In genomic region chr1:20626524-20626923, GRCh38 we compare ENCODE assay signal across 27 cellular contexts. TPM values are rescaled to one million over a fixed set of nuclear protein-coding genes. Genes with fewer than 3 reads are reported as not detected.
A peak's percentile ranks its signal among the peaks of the same experiment; 100 is the strongest.
DNase-seq lines count a peak whose midpoint lies in the region; ATAC-seq, FAIRE-seq and TF ChIP-seq lines count a peak whose summit lies in the region.
"Had no signal": no experiment of that assay in that cellular context is flagged by ENCODE, and none has a peak within 500 bp of the region (broad histone marks: within the 10 kb centered on the region; RNA-seq: fewer than 3 reads in every experiment).

No MANE protein-coding gene starts in this region.

- H3K27me3 ChIP-seq in A673 (replicated peaks; ENCODE audit: insufficient read depth, low read depth, low read length, poor library complexity), result no peaks in the 10 kb centered on the region
- no peaks in the 10 kb centered on the region for H3K27me3 ChIP-seq in HCT116 (ENCODE audit: insufficient read depth, low read length)
- H3K27me3 ChIP-seq in H1 (replicated peaks in 1 of 4; ENCODE audit: control insufficient read depth in 3 of 4, extremely low read depth in 1 of 4, insufficient read depth in 3 of 4, low read length in 3 of 4), result no peaks in the 10 kb centered on the region
- H3K27me3 ChIP-seq in Caco-2 (replicated peaks; ENCODE audit: control insufficient read depth, insufficient read depth, low read length), result no peaks in the 10 kb centered on the region
- H3K27me3 ChIP-seq: BE2C had no signal

- no TSS peak for BruUV-seq in A673 (replicated peaks; lab: Mats Ljungman, UMichigan)
- BruUV-seq in HCT116 (replicated peaks; lab: Mats Ljungman, UMichigan), result no TSS peak
- no TSS peak for BruUV-seq in Caco-2 (replicated peaks; lab: Mats Ljungman, UMichigan)

- H2BK12ac ChIP-seq in H1 (ENCODE audit: low read depth, low read length), result peak overlapping the region; percentile 60

- CTCF ChIA-PET in A673 (lab: Charles Lee), result no interaction called here
- CTCF ChIA-PET in HCT116 (lab: Charles Lee), result interaction anchor here (1.0 kb wide), 1 partner anchor 51 kb away, joined by 3 read pairs; no protein-coding TSS in a partner anchor
- CTCF ChIA-PET in H1 (lab: Charles Lee; ENCODE audit: partially characterized antibody), result interaction anchor here (0.9 to 1.9 kb wide), 3 partner anchors 38 to 51 kb away, joined by 3 to 7 read pairs (median 6); partner anchors contain the start of gene CDA
- CTCF ChIA-PET in Caco-2 (lab: Charles Lee), result no interaction called here

- H3K23me2 ChIP-seq in H1 (ENCODE audit: low read depth, low read length), result peaks cover 2% of the 10 kb centered on the region; the same call in 1 of the 2 replicates

- H3K18ac ChIP-seq in H1 (ENCODE audit: extremely low read depth, low read length), result peak overlapping the region; percentile 36

- H3K4me1 Mint-ChIP-seq in Caco-2 (ENCODE audit: low read depth, unreplicated experiment) (peaks cover 6% of the 10 kb centered on the region), HFFc6 (ENCODE audit: low read depth) (peaks cover 14% of the 10 kb centered on the region)
- H3K4me1 Mint-ChIP-seq: CD8-positive, alpha-beta memory T cell had no signal

- POLR2A ChIA-PET in A673 (lab: Charles Lee; ENCODE audit: low non-redundant PET), result no interaction called here
- POLR2A ChIA-PET in HCT116 (lab: Charles Lee), result no interaction called here
- POLR2A ChIA-PET in H1 (lab: Charles Lee; ENCODE audit: partially characterized antibody), result interaction anchor here (0.6 to 1.6 kb wide), 3 partner anchors 13 to 1937 kb away, joined by 3 read pairs; partner anchors contain the start of gene EPHA8
- POLR2A ChIA-PET in Caco-2 (lab: Charles Lee), result no interaction called here

- no peak overlapping the region for H3K14ac ChIP-seq in H1 (ENCODE audit: insufficient read length)

- H3K4me3 Mint-ChIP-seq in Caco-2 (ENCODE audit: unreplicated experiment) (no peak overlapping the region), HFFc6 (no peak overlapping the region)
- H3K4me3 Mint-ChIP-seq: CD14-positive monocyte; CD8-positive, alpha-beta memory T cell; IgD-negative memory B cell had no signal

- H2BK5ac ChIP-seq in H1 (ENCODE audit: low read depth, low read length), result peak overlapping the region; percentile 91; the same call in 1 of the 2 replicates

- intact Hi-C loops in A673 (cut with micrococcal nuclease; ENCODE audit: unreplicated experiment), result no loop called here
- intact Hi-C loops in HCT116 (cut with micrococcal nuclease), result no loop called here
- intact Hi-C loops in Caco-2 (cut with micrococcal nuclease; ENCODE audit: unreplicated experiment), result no loop called here

- H3K4me2 ChIP-seq in HCT116 (ENCODE audit: low read length) (peak overlapping the region; percentile 47), H1 (ENCODE audit: insufficient read depth in 1 of 2, low read depth in 2 of 2, low read length in 2 of 2) (peak overlapping the region in 1 of 2 experiments; percentile 62; a peak in 1 of 4 replicates)

- peak overlapping the region; percentile 95 for H3K4ac ChIP-seq in H1 (replicated peaks; ENCODE audit: insufficient read length, low read depth, low read length)

- H3K27ac ChIP-seq in A673 (ENCODE audit: low read depth, low read length, poor library complexity, severe bottlenecking) (no peak overlapping the region), HCT116 (ENCODE audit: low read depth, low read length) (no peak overlapping the region), H1 (ENCODE audit: low read depth, low read length) (no peak overlapping the region)
- H3K27ac ChIP-seq: 22Rv1 had no signal

- H4K20me1 ChIP-seq in HCT116 (ENCODE audit: insufficient read depth) (no peaks in the 10 kb centered on the region), H1 (replicated peaks in 1 of 2; ENCODE audit: control insufficient read depth in 1 of 2, insufficient read depth in 2 of 2, low read length in 2 of 2) (no peaks in the 10 kb centered on the region)

- TF ChIP-seq CTCF in A673 (conservative IDR thresholded peaks at IDR 0.05; ENCODE audit: low read depth, low read length) (no peak), HCT116 (IDR thresholded peaks at IDR 0.05 in 2 of 3, conservative IDR thresholded peaks at IDR 0.05 in 1 of 3; ENCODE audit: borderline replicate concordance in 1 of 3, insufficient read depth in 1 of 3, low read depth in 2 of 3, low read length in 2 of 3) (no peak), H1 (IDR thresholded peaks at IDR 0.05; ENCODE audit: control extremely low read depth in 1 of 3, insufficient read depth in 1 of 3, low read depth in 1 of 3, low read length in 3 of 3) (no peak), Caco-2 (IDR thresholded peaks at IDR 0.05; ENCODE audit: insufficient read depth in 1 of 2, low read depth in 1 of 2, low read length in 1 of 2, severe bottlenecking in 1 of 2, unreplicated experiment in 1 of 2) (no peak), HFFc6 (IDR thresholded peaks at IDR 0.05) (no peak)

- H3K36me3 ChIP-seq in A673 (ENCODE audit: insufficient read depth, low read length, poor library complexity, severe bottlenecking) (no peaks in the 10 kb centered on the region), HCT116 (ENCODE audit: control insufficient read depth in 1 of 2, insufficient read depth in 2 of 2, low read length in 2 of 2) (no peaks in the 10 kb centered on the region), H1 (ENCODE audit: control insufficient read depth in 2 of 4, insufficient read depth in 4 of 4, low read length in 3 of 4) (peaks cover 0 to 2% (median 0%) of the 10 kb centered on the region in 4 experiments; a peak in 1 of 8 replicates), Caco-2 (ENCODE audit: control insufficient read depth, insufficient read depth, low read length) (no peaks in the 10 kb centered on the region)
- H3K36me3 ChIP-seq: BE2C had no signal

- 71% methylated on average over 1 of the region's 1 CpG; no CpG with 5 or more reads in 1 of the 2 experiments for WGBS in H1 (ENCODE audit: extremely low coverage in 1 of 2, insufficient coverage in 1 of 2, insufficient read length in 1 of 2, insufficient replicate concordance in 2 of 2, low coverage in 1 of 2, low lambda C conversion rate in 2 of 2, missing lambda C conversion rate in 1 of 2), 2 experiments

- no peak for TF ChIP-seq EP300 in H1 (IDR thresholded peaks at IDR 0.05; ENCODE audit: borderline replicate concordance in 1 of 2, low read depth in 2 of 2, low read length in 2 of 2)

- H3K4me1 ChIP-seq in A673 (ENCODE audit: insufficient read depth, low read length, poor library complexity, severe bottlenecking) (no peaks in the 10 kb centered on the region), HCT116 (ENCODE audit: control insufficient read depth in 1 of 2, insufficient read depth in 2 of 2, low read length in 2 of 2) (peaks cover 3 to 10% of the 10 kb centered on the region in 2 experiments; a peak in 2 of 4 replicates), H1 (replicated peaks in 1 of 4; ENCODE audit: control insufficient read depth in 3 of 4, insufficient read depth in 4 of 4, low read length in 3 of 4) (peaks cover 0 to 8% (median 1%) of the 10 kb centered on the region in 4 experiments; a peak in 2 of 7 replicates), Caco-2 (no peaks in the 10 kb centered on the region)
- H3K4me1 ChIP-seq: BE2C had no signal

- no peaks in the 10 kb centered on the region for H3K9me3 Mint-ChIP-seq in Caco-2 (ENCODE audit: unreplicated experiment)
- no peaks in the 10 kb centered on the region; the same call in 1 of the 2 replicates for H3K9me3 Mint-ChIP-seq in HFFc6

- no peaks in the 10 kb centered on the region for H3K79me1 ChIP-seq in H1 (ENCODE audit: low read depth, low read length)

- H3K27me3 Mint-ChIP-seq in Caco-2 (ENCODE audit: insufficient read depth, unreplicated experiment), result no peaks in the 10 kb centered on the region
- H3K27me3 Mint-ChIP-seq in HFFc6 (ENCODE audit: insufficient read depth), result peaks cover 2% of the 10 kb centered on the region; the same call in 1 of the 2 replicates

- H3K9ac ChIP-seq in HCT116 (ENCODE audit: low read length) (no peak overlapping the region), H1 (replicated peaks in 1 of 4; ENCODE audit: extremely low read depth in 1 of 4, low read depth in 3 of 4, low read length in 3 of 4) (no peak overlapping the region)

- no peak for FAIRE-seq in H1 (lab: Jason Lieb, UNC)
- FAIRE-seq: GM18507, HTR-8/SVneo had no signal

- peak; percentile 31 for DNase-seq in A673 (ENCODE audit: low spot score)
- no peak for DNase-seq in HCT116 (ENCODE audit: low read depth, low spot score)
- peak; percentile 47 for DNase-seq in M059J (ENCODE audit: low read depth)
- no peak for DNase-seq in H1 (ENCODE audit: low read depth in 1 of 2, low spot score in 2 of 2)
- DNase-seq in Caco-2, result no peak
- DNase-seq in NCI-H2029 treated with DMSO at 0.1 percent for 48 hours (lab: John Stamatoyannopoulos, UW), result no peak
- no peak for DNase-seq in NCI-H82 (lab: John Stamatoyannopoulos, UW)
- DNase-seq in HFFc6, result no peak
- DNase-seq: ACHN; BE2C; Calu3; CD8-positive, alpha-beta memory T cell; DND-41; HCEC 1CT; NCI-H1092 treated with DMSO at 0.1 percent for 48 hours; NCI-H1436; NCI-H187 treated with DMSO at 0.1 percent for 48 hours; NCI-H2107; NCI-H524; NCI-H748 treated with DMSO at 0.1 percent for 48 hours had no signal

- peak overlapping the region; percentile 57 for H2BK120ac ChIP-seq in H1 (replicated peaks; ENCODE audit: low read depth, low read length)

- H3K9me3 ChIP-seq in A673 (ENCODE audit: low read depth, low read length, poor library complexity, severe bottlenecking), result no peaks in the 10 kb centered on the region
- H3K9me3 ChIP-seq in HCT116 (ENCODE audit: control insufficient read depth in 1 of 2, insufficient read depth in 1 of 2, low read depth in 1 of 2, low read length in 2 of 2), result no peaks in the 10 kb centered on the region; a peak in 1 of 4 replicates
- H3K9me3 ChIP-seq in H1 (ENCODE audit: insufficient read depth in 2 of 2, low read depth in 1 of 2, low read length in 1 of 2), result peaks cover 8 to 9% of the 10 kb centered on the region in 2 experiments; a peak in 2 of 4 replicates
- H3K9me3 ChIP-seq in Caco-2, result no peaks in the 10 kb centered on the region
- H3K9me3 ChIP-seq: BE2C had no signal

- H2AFZ ChIP-seq in HCT116 (ENCODE audit: low read depth, low read length, poor library complexity, severe bottlenecking) (no peak overlapping the region), H1 (ENCODE audit: low read length) (peak overlapping the region; percentile 20; the same call in 1 of the 2 replicates)

- no peak for ATAC-seq in HCT116
- ATAC-seq: SK-N-SH treated with all-trans-retinoic acid at 6 μM for 48 hours had no signal

- H2BK15ac ChIP-seq in H1 (ENCODE audit: low read length), result no peak overlapping the region

- RAD21 ChIA-PET in HCT116 (lab: Charles Lee; ENCODE audit: low non-redundant PET in 1 of 2, low total read pairs in 2 of 2, uncharacterized antibody in 2 of 2, unreplicated experiment in 2 of 2), result no interaction called here

- H3K56ac ChIP-seq in H1 (replicated peaks; ENCODE audit: insufficient read length, low read depth, low read length), result no peak overlapping the region

- H4K91ac ChIP-seq in H1 (replicated peaks; ENCODE audit: insufficient read length, low read length), result peak overlapping the region; percentile 57

- TF ChIP-seq POLR2A in HCT116 (IDR thresholded peaks at IDR 0.05; ENCODE audit: borderline replicate concordance, extremely low read depth, insufficient read depth, insufficient read length) (no peak), H1 (IDR thresholded peaks at IDR 0.05; ENCODE audit: control extremely low read depth in 1 of 2, low read depth in 2 of 2, low read length in 2 of 2) (no peak)

- H3K36me3 Mint-ChIP-seq in Caco-2 (ENCODE audit: insufficient read depth, unreplicated experiment) (no peaks in the 10 kb centered on the region), HFFc6 (ENCODE audit: low read depth) (0 out of 2 replicates have a peak, but pooled peaks cover 10% of the 10 kb centered on the region)
- H3K36me3 Mint-ChIP-seq: CD8-positive, alpha-beta memory T cell; IgD-negative memory B cell had no signal

- peak overlapping the region; percentile 92 for H2BK20ac ChIP-seq in H1 (ENCODE audit: low read length)

- no peak overlapping the region for H4K8ac ChIP-seq in H1 (ENCODE audit: extremely low read depth, insufficient read depth, low read length)

- no peak overlapping the region for H3K23ac ChIP-seq in H1 (ENCODE audit: insufficient read length)

- H3K4me3 ChIP-seq in A673 (ENCODE audit: low read depth, low read length, poor library complexity, severe bottlenecking), result no peak overlapping the region
- no peak overlapping the region for H3K4me3 ChIP-seq in HCT116 (replicated peaks in 1 of 2; ENCODE audit: low read depth in 1 of 2, low read length in 2 of 2)
- H3K4me3 ChIP-seq in H1 (ENCODE audit: extremely low read depth in 1 of 4, insufficient read depth in 2 of 4, low read depth in 3 of 4, low read length in 4 of 4), result no peak overlapping the region
- H3K4me3 ChIP-seq in Caco-2 (ENCODE audit: low read depth, low read length), result no peak overlapping the region

- H2AK5ac ChIP-seq in H1 (ENCODE audit: low read depth, low read length), result no peak overlapping the region

- H3K79me2 ChIP-seq in HCT116 (ENCODE audit: insufficient read depth, low read length), result no peaks in the 10 kb centered on the region
- H3K79me2 ChIP-seq in H1 (ENCODE audit: control insufficient read depth in 1 of 2, insufficient read depth in 2 of 2, low read length in 2 of 2), result no peaks in the 10 kb centered on the region

- H3K9me2 ChIP-seq in HCT116 (ENCODE audit: insufficient read depth), result no peaks in the 10 kb centered on the region

- H3K27ac Mint-ChIP-seq in Caco-2 (ENCODE audit: unreplicated experiment) (no peak overlapping the region), HFFc6 (no peak overlapping the region)
- H3K27ac Mint-ChIP-seq: CD8-positive, alpha-beta memory T cell; IgD-negative memory B cell had no signal

- no peak overlapping the region for H4K5ac ChIP-seq in H1 (ENCODE audit: insufficient read length, low read depth, low read length)

- no peak for TF ChIP-seq RAD21 in HCT116 (IDR thresholded peaks at IDR 0.05; ENCODE audit: low read depth)
- TF ChIP-seq RAD21 in H1 (IDR thresholded peaks at IDR 0.05 in 1 of 2, conservative IDR thresholded peaks at IDR 0.05 in 1 of 2; ENCODE audit: low read depth in 2 of 2, low read length in 2 of 2), result no peak

RNA-seq across cellular contexts. Expression of gene PINK1, which starts 6.7 kb away (rescaled TPM):
- total RNA-seq in A673 (2021) (7.2 and 13.3 TPM in 2 replicates), HCT116 (2021; ENCODE audit: unreplicated experiment) (29.4 TPM), Caco-2 (2022) (18.4 and 23.2 TPM in 2 replicates)
- 36.5 and 44.2 TPM in 2 replicates for polyA plus RNA-seq in HCT116 (2012)
- total RNA-seq in M059J (2014; rRNA removed; shearing (Covaris generic)), result 151 and 194 TPM in 2 replicates
- 19.3 and 20.5 TPM in 2 replicates for total RNA-seq in H1 (2021; fragmentation: NEBNext Ultra II Directional; extraction: Animal tissue kit (Norgen Biotek cat#: 25700))
- 16.1 and 21.0 TPM in 2 replicates for polyA plus RNA-seq in H1 (2011; rRNA removed)
- polyA plus RNA-seq in H1 (2011; cell fraction: cytosol; rRNA removed), result 24.1 TPM
- polyA plus RNA-seq in H1 (2011; cell fraction: nucleus; rRNA removed), result 18.1 TPM
- polyA plus RNA-seq in H1 (2012, experiment 1 of 2), result 13.9 to 22.3 TPM (median 20.0 TPM) in 4 replicates
- 14.5 TPM for polyA plus RNA-seq in H1 (2012, experiment 2 of 2)
- 12.1 TPM for polyA plus RNA-seq in H1 (2013, experiment 1 of 2)
- polyA plus RNA-seq in H1 (2013, experiment 2 of 2), result 12.0 TPM
- 8.6 and 13.2 TPM in 2 replicates for polyA minus RNA-seq in H1 (2011; rRNA and poly(A)+ RNA removed)
- 7.8 TPM for polyA minus RNA-seq in H1 (2011; cell fraction: cytosol; rRNA and poly(A)+ RNA removed)
- polyA minus RNA-seq in H1 (2011; cell fraction: nucleus; rRNA and poly(A)+ RNA removed), result 5.9 TPM
- total RNA-seq in HFFc6 (2021; fragmentation: NEBNext Ultra II Directional; extraction: Animal tissue kit (Norgen Biotek cat#: 25700)), result 100 to 1,000 TPM in 3 of 6 experiments, 10 to 100 TPM in 3; 89.9 to 134 (median 99.1) TPM

RNA-seq across cellular contexts. Expression of gene DDOST, which starts 34.6 kb away (rescaled TPM):
- total RNA-seq in A673 (2021) (230 and 238 TPM in 2 replicates), HCT116 (2021; ENCODE audit: unreplicated experiment) (387 TPM), Caco-2 (2022) (332 and 339 TPM in 2 replicates)
- polyA plus RNA-seq in HCT116 (2012), result 439 and 445 TPM in 2 replicates
- total RNA-seq in M059J (2014; rRNA removed; shearing (Covaris generic)), result 582 and 590 TPM in 2 replicates
- 253 and 260 TPM in 2 replicates for total RNA-seq in H1 (2021; fragmentation: NEBNext Ultra II Directional; extraction: Animal tissue kit (Norgen Biotek cat#: 25700))
- polyA plus RNA-seq in H1 (2011; rRNA removed), result 300 and 336 TPM in 2 replicates
- polyA plus RNA-seq in H1 (2011; cell fraction: cytosol; rRNA removed), result 310 TPM
- 218 TPM for polyA plus RNA-seq in H1 (2011; cell fraction: nucleus; rRNA removed)
- 199 to 273 TPM (median 262 TPM) in 4 replicates for polyA plus RNA-seq in H1 (2012, experiment 1 of 2)
- 359 TPM for polyA plus RNA-seq in H1 (2012, experiment 2 of 2)
- polyA plus RNA-seq in H1 (2013, experiment 1 of 2), result 314 TPM
- polyA plus RNA-seq in H1 (2013, experiment 2 of 2), result 341 TPM
- 272 and 301 TPM in 2 replicates for polyA minus RNA-seq in H1 (2011; rRNA and poly(A)+ RNA removed)
- 158 TPM for polyA minus RNA-seq in H1 (2011; cell fraction: cytosol; rRNA and poly(A)+ RNA removed)
- polyA minus RNA-seq in H1 (2011; cell fraction: nucleus; rRNA and poly(A)+ RNA removed), result 100 TPM
- 100 to 1,000 TPM; 266 to 291 (median 281) TPM for total RNA-seq in HFFc6 (2021; fragmentation: NEBNext Ultra II Directional; extraction: Animal tissue kit (Norgen Biotek cat#: 25700))

RNA-seq across cellular contexts. Expression of gene CDA, which starts 37.6 kb away (rescaled TPM):
- total RNA-seq in A673 (2021) (not detected in 2 replicates), HCT116 (2021; ENCODE audit: unreplicated experiment) (28.6 TPM), Caco-2 (2022) (0.95 TPM in 1 of 2 replicates, not detected in the other)
- polyA plus RNA-seq in HCT116 (2012), result 65.7 and 68.1 TPM in 2 replicates
- total RNA-seq in M059J (2014; rRNA removed; shearing (Covaris generic)), result 1.1 and 2.1 TPM in 2 replicates
- 3.3 and 4.4 TPM in 2 replicates for total RNA-seq in H1 (2021; fragmentation: NEBNext Ultra II Directional; extraction: Animal tissue kit (Norgen Biotek cat#: 25700))
- 11.3 TPM in 2 replicates for polyA plus RNA-seq in H1 (2011; rRNA removed)
- 7.0 TPM for polyA plus RNA-seq in H1 (2011; cell fraction: cytosol; rRNA removed)
- 5.3 TPM for polyA plus RNA-seq in H1 (2011; cell fraction: nucleus; rRNA removed)
- 4.4 to 10.1 TPM (median 7.1 TPM) in 4 replicates for polyA plus RNA-seq in H1 (2012, experiment 1 of 2)
- 7.0 TPM for polyA plus RNA-seq in H1 (2012, experiment 2 of 2)
- 7.4 TPM for polyA plus RNA-seq in H1 (2013, experiment 1 of 2)
- polyA plus RNA-seq in H1 (2013, experiment 2 of 2), result 7.4 TPM
- polyA minus RNA-seq in H1 (2011; rRNA and poly(A)+ RNA removed), result 3.0 and 3.9 TPM in 2 replicates
- 4.9 TPM for polyA minus RNA-seq in H1 (2011; cell fraction: cytosol; rRNA and poly(A)+ RNA removed)
- polyA minus RNA-seq in H1 (2011; cell fraction: nucleus; rRNA and poly(A)+ RNA removed), result 2.2 TPM
- 10 to 100 TPM in 4 of 6 experiments, 1 to 10 TPM in 2; 6.7 to 15.4 (median 13.3) TPM for total RNA-seq in HFFc6 (2021; fragmentation: NEBNext Ultra II Directional; extraction: Animal tissue kit (Norgen Biotek cat#: 25700))
- total RNA-seq: CD8-positive, alpha-beta memory T cell; G401 had no signal
- polyA plus RNA-seq: CD8-positive, alpha-beta memory T cell had no signal

Comparison
In these comparisons a context has a peak if more than half of its experiments do, and no peak if none do; other contexts are left out.
1. DNase-seq: peak in A673 (single experiment) and M059J (single experiment); none in HCT116 (single experiment), H1 (0 of 2), Caco-2 (0 of 2), NCI-H2029 treated with DMSO at 0.1 percent for 48 hours (single experiment), NCI-H82 (single experiment) and HFFc6 (single experiment).
2. CTCF ChIA-PET loops: an anchor here in HCT116 (1.0 kb wide) and H1 (0.9 to 1.9 kb wide); none called in A673 and Caco-2.